ENCODE assay signal across 11 cellular contexts in the genomic region with DNA sequence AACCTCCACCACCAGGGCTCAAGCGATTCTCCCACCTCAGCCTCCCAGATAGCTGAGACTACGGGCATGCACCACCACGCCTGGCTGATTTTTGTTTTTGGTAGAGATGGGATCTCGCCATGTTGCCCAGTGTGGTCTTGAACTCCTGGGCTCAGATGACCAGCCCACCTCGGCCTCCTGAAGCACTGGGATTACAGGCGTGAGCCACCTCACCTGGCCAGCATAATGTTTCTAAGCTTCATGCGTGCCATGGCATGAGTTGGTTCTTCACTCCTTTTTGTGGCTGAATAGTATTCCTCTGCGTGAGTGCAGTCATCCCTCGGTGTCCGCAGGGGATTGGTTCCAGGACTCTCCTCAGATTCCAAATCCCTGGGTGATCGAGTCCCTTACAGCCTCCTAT. TPM values are rescaled to one million over a fixed set of nuclear protein-coding genes. Genes with fewer than 3 reads are reported as not detected.
DNase-seq lines count a peak whose midpoint lies in the region; ATAC-seq and TF ChIP-seq lines count a peak whose summit lies in the region.
"Had no signal": no experiment of that assay in that cellular context is flagged by ENCODE, and none has a peak within 500 bp of the region (broad histone marks: within the 10 kb centered on the region; RNA-seq: fewer than 3 reads in every experiment).

No MANE protein-coding gene starts in this region.

- DNase-seq in MCF 10A (ENCODE audit: unreplicated experiment), result no peak
- no peak for DNase-seq in breast epithelium (ENCODE audit: low spot score in 2 of 2)
- DNase-seq in naive thymus-derived CD4-positive, alpha-beta T cell, result no peak
- DNase-seq in type B pancreatic cell (ENCODE audit: extremely low spot score, unreplicated experiment), result no peak
- no peak for DNase-seq in midbrain (lab: John Stamatoyannopoulos, UW)
- no peak for DNase-seq in NCI-H146 (lab: John Stamatoyannopoulos, UW)
- DNase-seq: activated CD8-positive, alpha-beta memory T cell treated with anti-CD3 and anti-CD28 coated beads, Interleukin-2, amount 50 U/mL, for 4 hours; NCI-H748 treated with DMSO at 0.1 percent for 48 hours had no signal

- no peak for ATAC-seq in naive thymus-derived CD4-positive, alpha-beta T cell
- ATAC-seq: activated naive CD4-positive, alpha-beta T cell treated with anti-CD3 and anti-CD28 coated beads, Interleukin-2, amount 50 U/mL, for 72 hours; left lobe of liver had no signal

- H3K36me3 Mint-ChIP-seq in MCF 10A (ENCODE audit: insufficient read depth, unreplicated experiment), result no peaks in the 10 kb centered on the region
- H3K36me3 Mint-ChIP-seq in naive thymus-derived CD4-positive, alpha-beta T cell, result peaks cover 0 to under 1% (median 0%) of the 10 kb centered on the region in 5 donors
- peaks cover under 1% of the 10 kb centered on the region for H3K36me3 Mint-ChIP-seq in type B pancreatic cell

- no peaks in the 10 kb centered on the region for H3K36me3 ChIP-seq in breast epithelium
- H3K36me3 ChIP-seq in naive thymus-derived CD4-positive, alpha-beta T cell (ENCODE audit: control insufficient read depth in 2 of 3, insufficient read depth in 3 of 3, low read length in 3 of 3), result no peaks in the 10 kb centered on the region

- peaks cover 18% of the 10 kb centered on the region for H3K27me3 Mint-ChIP-seq in MCF 10A (ENCODE audit: insufficient read depth, unreplicated experiment)
- H3K27me3 Mint-ChIP-seq in naive thymus-derived CD4-positive, alpha-beta T cell, result peaks cover 0 to 32% (median 0%) of the 10 kb centered on the region in 5 donors
- H3K27me3 Mint-ChIP-seq in type B pancreatic cell, result no peaks in the 10 kb centered on the region

- POLR2A ChIA-PET in MCF 10A (lab: Yijun Ruan, JAX), result interaction anchor here (1.3 kb wide), 1 partner anchor 14 kb away, joined by 3 read pairs; no protein-coding TSS in a partner anchor
- POLR2A ChIA-PET in naive thymus-derived CD4-positive, alpha-beta T cell (lab: Charles Lee), result interaction anchor here (0.8 to 5.1 kb wide), 2 partner anchors 14 to 50 kb away, joined by 3 to 44 read pairs; a partner anchor contains a TSS

- H3K4me1 Mint-ChIP-seq in MCF 10A (ENCODE audit: insufficient read depth, unreplicated experiment), result peaks cover 21% of the 10 kb centered on the region
- peaks cover 21 to 55% (median 40%) of the 10 kb centered on the region in 7 donors for H3K4me1 Mint-ChIP-seq in naive thymus-derived CD4-positive, alpha-beta T cell
- peaks cover 35% of the 10 kb centered on the region for H3K4me1 Mint-ChIP-seq in type B pancreatic cell (ENCODE audit: unreplicated experiment)

- H3K4me3 ChIP-seq in breast epithelium, result no peak overlapping the region
- no peak overlapping the region for H3K4me3 ChIP-seq in naive thymus-derived CD4-positive, alpha-beta T cell (ENCODE audit: low read length)

- peak overlapping the region; percentile 19 for H3K4me3 Mint-ChIP-seq in MCF 10A (ENCODE audit: unreplicated experiment)
- peak overlapping the region in 6 of 10 donors; percentile 16 to 95 (median 86) for H3K4me3 Mint-ChIP-seq in naive thymus-derived CD4-positive, alpha-beta T cell
- H3K4me3 Mint-ChIP-seq in type B pancreatic cell, result peak overlapping the region; percentile 93

- BruUV-seq in MCF 10A (replicated peaks; lab: Mats Ljungman, UMichigan), result no TSS peak

- H3K4me1 ChIP-seq in breast epithelium, result peaks cover 3 to 7% of the 10 kb centered on the region in 2 donors
- H3K4me1 ChIP-seq in naive thymus-derived CD4-positive, alpha-beta T cell (ENCODE audit: control insufficient read depth in 2 of 2, insufficient read depth in 2 of 2, low read length in 2 of 2), result peaks cover 23 to 29% of the 10 kb centered on the region in 2 donors

- CTCF ChIA-PET in MCF 10A (lab: Yijun Ruan, JAX), result interaction anchor here (1.0 kb wide), 1 partner anchor 81 kb away, joined by 5 read pairs; no protein-coding TSS in a partner anchor
- CTCF ChIA-PET in naive thymus-derived CD4-positive, alpha-beta T cell (lab: Charles Lee), result no interaction called here

- H3K9me3 ChIP-seq in breast epithelium, result no peaks in the 10 kb centered on the region
- no peaks in the 10 kb centered on the region for H3K9me3 ChIP-seq in naive thymus-derived CD4-positive, alpha-beta T cell (ENCODE audit: control insufficient read depth in 2 of 3, low read length in 3 of 3)
- H3K9me3 ChIP-seq: A549 had no signal

- TF ChIP-seq POLR2A in breast epithelium (IDR thresholded peaks at IDR 0.05), result no peak

- peak overlapping the region; percentile 21 for H3K27ac Mint-ChIP-seq in MCF 10A (ENCODE audit: low read depth, unreplicated experiment)
- peak overlapping the region in 6 of 9 donors; percentile 43 to 71 (median 54) for H3K27ac Mint-ChIP-seq in naive thymus-derived CD4-positive, alpha-beta T cell
- H3K27ac Mint-ChIP-seq in type B pancreatic cell, result peak overlapping the region; percentile 66

- no peaks in the 10 kb centered on the region for H3K9me3 Mint-ChIP-seq in MCF 10A (ENCODE audit: unreplicated experiment)
- no peaks in the 10 kb centered on the region for H3K9me3 Mint-ChIP-seq in naive thymus-derived CD4-positive, alpha-beta T cell
- no peaks in the 10 kb centered on the region for H3K9me3 Mint-ChIP-seq in type B pancreatic cell
- H3K9me3 Mint-ChIP-seq: activated naive CD4-positive, alpha-beta T cell treated with anti-CD3 and anti-CD28 coated beads, Interleukin-2, amount 50 U/mL, for 72 hours had no signal

- TF ChIP-seq CTCF in MCF 10A (IDR thresholded peaks at IDR 0.05; ENCODE audit: unreplicated experiment), result no peak
- TF ChIP-seq CTCF in breast epithelium (IDR thresholded peaks at IDR 0.05), result no peak
- TF ChIP-seq CTCF in type B pancreatic cell (conservative IDR thresholded peaks at IDR 0.05), result no peak

- intact Hi-C loops in MCF 10A (cut with micrococcal nuclease) (no loop called here), breast epithelium (cut with DNase I; ENCODE audit: low total_unique reads) (no loop called here)
- intact Hi-C loops in naive thymus-derived CD4-positive, alpha-beta T cell (cut with micrococcal nuclease), result loop anchor here (5.0 to 10.0 kb wide), 2 partner anchors 68 to 200 kb away; a partner anchor contains a TSS

- no peaks in the 10 kb centered on the region for H3K27me3 ChIP-seq in breast epithelium
- H3K27me3 ChIP-seq in naive thymus-derived CD4-positive, alpha-beta T cell (ENCODE audit: control insufficient read depth in 2 of 2, insufficient read depth in 2 of 2, low read length in 2 of 2), result no peaks in the 10 kb centered on the region

- H3K27ac ChIP-seq in breast epithelium, result no peak overlapping the region
- no peak overlapping the region for H3K27ac ChIP-seq in naive thymus-derived CD4-positive, alpha-beta T cell (ENCODE audit: low read depth, low read length)

RNA-seq across cellular contexts. Expression of a gene that starts 4.2 kb away (rescaled TPM):
- total RNA-seq in MCF 10A (2022) (11.6 and 12.6 TPM in 2 replicates), breast epithelium (1 to 10 TPM; 1.6 to 2.3 (median 1.6) TPM), type B pancreatic cell (ENCODE audit: low replicate concordance) (21.1 and 23.9 TPM in 2 replicates)
- total RNA-seq in naive thymus-derived CD4-positive, alpha-beta T cell, result 10 to 100 TPM in 1 of 5 experiments, 1 to 10 TPM in 4; 6.1 to 11.0 (median 7.8) TPM
- polyA plus RNA-seq in naive thymus-derived CD4-positive, alpha-beta T cell, result 1 to 10 TPM in 1 of 2 donors, under 1 TPM in 1; 0.50 to 2.2 TPM

RNA-seq across cellular contexts. Expression of a gene that starts 14.4 kb away (rescaled TPM):
- total RNA-seq in MCF 10A (2022) (13.5 and 16.3 TPM in 2 replicates), breast epithelium (1 to 10 TPM; 3.7 to 7.5 (median 6.1) TPM), type B pancreatic cell (ENCODE audit: low replicate concordance) (18.4 and 22.4 TPM in 2 replicates)
- total RNA-seq in naive thymus-derived CD4-positive, alpha-beta T cell, result 10 to 100 TPM in 4 of 5 experiments, 1 to 10 TPM in 1; 9.4 to 32.0 (median 16.1) TPM
- 1 to 10 TPM; 3.3 to 6.5 TPM for polyA plus RNA-seq in naive thymus-derived CD4-positive, alpha-beta T cell

RNA-seq across cellular contexts. Expression of a gene that starts 15.2 kb away (rescaled TPM):
- total RNA-seq in MCF 10A (2022), result 15.7 and 17.6 TPM in 2 replicates
- 10 to 100 TPM; 22.3 to 25.6 (median 25.4) TPM for total RNA-seq in breast epithelium
- 10 to 100 TPM; 13.3 to 32.1 (median 24.7) TPM for total RNA-seq in naive thymus-derived CD4-positive, alpha-beta T cell
- 10 to 100 TPM; 41.2 to 50.5 TPM for polyA plus RNA-seq in naive thymus-derived CD4-positive, alpha-beta T cell
- 13.6 and 23.9 TPM in 2 replicates for total RNA-seq in type B pancreatic cell (ENCODE audit: low replicate concordance)

RNA-seq across cellular contexts. Expression of a gene that starts 20.6 kb away (rescaled TPM):
- total RNA-seq in MCF 10A (2022) (12.2 and 12.7 TPM in 2 replicates), breast epithelium (1 to 10 TPM; 3.2 to 5.0 (median 3.9) TPM), type B pancreatic cell (ENCODE audit: low replicate concordance) (14.6 and 16.2 TPM in 2 replicates)
- total RNA-seq in naive thymus-derived CD4-positive, alpha-beta T cell, result 10 to 100 TPM; 13.8 to 22.7 (median 15.3) TPM
- polyA plus RNA-seq in naive thymus-derived CD4-positive, alpha-beta T cell, result under 1 TPM; 0.06 to 0.24 TPM

RNA-seq across cellular contexts. Expression of a gene that starts 39.5 kb away (rescaled TPM):
- total RNA-seq in MCF 10A (2022) (2.7 and 3.1 TPM in 2 replicates), breast epithelium (1 to 10 TPM; 2.6 to 6.7 (median 4.9) TPM), type B pancreatic cell (ENCODE audit: low replicate concordance) (9.4 and 9.6 TPM in 2 replicates)
- 10 to 100 TPM in 2 of 5 experiments, 1 to 10 TPM in 3; 5.1 to 17.1 (median 9.0) TPM for total RNA-seq in naive thymus-derived CD4-positive, alpha-beta T cell
- polyA plus RNA-seq in naive thymus-derived CD4-positive, alpha-beta T cell, result 1 to 10 TPM in 1 of 2 donors, under 1 TPM in 1; 0.65 to 2.0 TPM

Comparison
In these comparisons a context has a peak if more than half of its experiments do, and no peak if none do; other contexts are left out.
1. H3K4me3 Mint-ChIP-seq: peak in every context shown above with its lines; median percentile 93 in type B pancreatic cell; 86 in naive thymus-derived CD4-positive, alpha-beta T cell; 19 in MCF 10A.
2. intact Hi-C loops: an anchor here in naive thymus-derived CD4-positive, alpha-beta T cell (5.0 to 10.0 kb wide); none called in MCF 10A and breast epithelium.